21 cellular contexts compared by ENCODE assay signal in the genomic region with DNA sequence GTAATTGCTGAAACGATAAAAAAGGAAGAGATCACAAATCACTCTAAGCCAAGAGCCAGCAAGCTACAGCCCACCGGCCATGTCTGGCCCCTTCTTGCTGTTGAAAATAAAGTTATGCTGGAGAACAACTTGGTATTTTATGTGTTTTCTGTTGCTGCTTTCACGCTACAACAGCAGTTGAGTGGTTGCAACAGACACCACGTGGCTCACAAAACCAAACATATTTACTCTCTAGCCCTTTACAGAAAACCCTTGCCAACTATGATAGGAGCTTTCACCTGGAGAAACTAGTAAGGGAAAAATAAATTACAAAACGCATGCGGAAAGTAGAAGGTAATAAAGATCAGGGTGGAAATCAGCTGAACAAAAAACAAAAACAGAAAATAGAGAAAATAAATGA.
"Had no signal": no experiment of that assay in that cellular context is flagged by ENCODE, and none has a peak within 500 bp of the region (broad histone marks: within the 10 kb centered on the region; RNA-seq: fewer than 3 reads in every experiment).

No MANE protein-coding gene starts in this region.

- H3K27ac ChIP-seq: tibial nerve had no signal

- ATAC-seq: activated CD4-positive, CD25-positive, alpha-beta regulatory T cell treated with anti-CD3 and anti-CD28 coated beads, Interleukin-2, amount 50 U/mL, for 24 hours; activated CD8-positive, alpha-beta T cell treated with anti-CD3 and anti-CD28 coated beads, Interleukin-2, amount 10 ng/mL, durations not matched to agents 7 days and 5 days had no signal

- H3K27ac Mint-ChIP-seq: activated CD4-positive, alpha-beta T cell treated with anti-CD3 and anti-CD28 coated beads, Interleukin-2, amount 10 ng/mL, durations not matched to agents 7 days and 5 days; activated CD8-positive, alpha-beta T cell treated with anti-CD3 and anti-CD28 coated beads, Interleukin-2, amount 10 ng/mL, durations not matched to agents 7 days and 5 days; activated naive CD4-positive, alpha-beta T cell treated with anti-CD3 and anti-CD28 coated beads, Interleukin-2, amount 50 U/mL, for 24 hours; progenitor cell of endocrine pancreas had no signal

- H3K36me3 ChIP-seq: tibial nerve had no signal

- H3K4me3 Mint-ChIP-seq: activated CD4-positive, alpha-beta T cell treated with anti-CD3 and anti-CD28 coated beads, Interleukin-2, amount 10 ng/mL, durations not matched to agents 7 days and 5 days; activated naive CD4-positive, alpha-beta T cell treated with anti-CD3 and anti-CD28 coated beads, Interleukin-2, amount 50 U/mL, for 24 hours; neural crest cell; stimulated activated naive CD8-positive, alpha-beta T cell treated with anti-CD3 and anti-CD28 coated beads, Interleukin-15, Interleukin-2, amounts not matched to agents 100 ng/mL and 50 ng/mL, for 24 hours had no signal

- H3K4me3 ChIP-seq: skin epidermis, tibial nerve had no signal

- H3K36me3 Mint-ChIP-seq: activated naive CD4-positive, alpha-beta T cell treated with anti-CD3 and anti-CD28 coated beads, Interleukin-2, amount 50 U/mL, for 24 hours had no signal

- DNase-seq: activated CD4-positive, alpha-beta T cell treated with anti-CD3 and anti-CD28 coated beads, Interleukin-2, amount 10 ng/mL, durations not matched to agents 7 days and 5 days; activated CD8-positive, alpha-beta memory T cell treated with anti-CD3 and anti-CD28 coated beads, Interleukin-2, amount 50 U/mL, for 4 hours; activated CD8-positive, alpha-beta T cell treated with anti-CD3 and anti-CD28 coated beads, Interleukin-2, amount 10 ng/mL, durations not matched to agents 7 days and 5 days; activated effector memory CD4-positive, alpha-beta T cell treated with anti-CD3 and anti-CD28 coated beads, Interleukin-2, amount 50 U/mL, for 16 hours; activated T-cell treated with anti-CD3 and anti-CD28 coated beads, Interleukin-2, amount 50 U/mL, for 48 hours; cerebellar nuclear complex; effector CD4-positive, alpha-beta T cell; hypothalamus; mammary epithelial cell; midbrain had no signal

- FAIRE-seq: bronchial epithelial cell, frontal cortex, keratinocyte, urothelium cell line had no signal

- H3K9me3 Mint-ChIP-seq: activated CD4-positive, alpha-beta T cell treated with anti-CD3 and anti-CD28 coated beads, Interleukin-2, amount 10 ng/mL, durations not matched to agents 7 days and 5 days; activated naive CD4-positive, alpha-beta T cell treated with anti-CD3 and anti-CD28 coated beads, Interleukin-2, amount 50 U/mL, for 24 hours; neural crest cell; stimulated activated naive CD8-positive, alpha-beta T cell treated with anti-CD3 and anti-CD28 coated beads, Interleukin-15, Interleukin-2, amounts not matched to agents 100 ng/mL and 50 ng/mL, for 24 hours had no signal

- H3K9me3 ChIP-seq: tibial nerve had no signal
